ENCODE assay signal across 18 cellular contexts in the genomic region with DNA sequence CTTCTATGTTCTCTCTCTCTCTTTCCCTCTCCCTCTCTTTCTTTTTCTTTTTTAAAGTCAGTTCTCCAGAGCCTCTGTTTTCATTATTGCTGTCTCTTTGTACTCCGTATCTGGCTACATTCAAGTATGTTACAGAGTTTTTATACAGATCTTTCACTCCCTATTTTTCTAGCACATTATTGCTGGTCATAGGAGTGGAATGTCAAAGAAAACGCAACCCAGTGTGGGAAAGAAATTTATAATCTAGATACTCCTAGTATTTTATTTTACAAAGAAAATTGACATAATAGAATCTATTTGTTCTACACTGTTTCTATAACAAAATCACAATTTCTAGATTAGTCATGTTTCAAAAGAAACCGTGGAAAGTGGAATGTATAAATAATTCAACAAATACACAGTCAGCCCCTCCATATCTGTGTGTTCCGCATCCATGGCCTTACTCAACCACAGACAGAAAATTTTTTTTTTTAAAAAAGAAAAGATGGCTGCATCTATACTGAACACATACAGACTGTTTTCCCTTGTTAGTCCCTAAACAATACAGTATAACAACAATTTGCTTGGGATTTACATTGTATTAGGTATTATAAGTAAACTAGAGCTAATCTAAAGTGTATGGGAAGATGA. TPM values are rescaled to one million over a fixed set of nuclear protein-coding genes. Genes with fewer than 3 reads are reported as not detected.
DNase-seq lines count a peak whose midpoint lies in the region; ATAC-seq, FAIRE-seq and TF ChIP-seq lines count a peak whose summit lies in the region.
"Had no signal": no experiment of that assay in that cellular context is flagged by ENCODE, and none has a peak within 500 bp of the region (broad histone marks: within the 10 kb centered on the region; RNA-seq: fewer than 3 reads in every experiment).

No MANE protein-coding gene starts in this region.

- no peaks in the 10 kb centered on the region for H3K36me3 ChIP-seq in esophagus muscularis mucosa
- no peaks in the 10 kb centered on the region for H3K36me3 ChIP-seq in osteoblast (ENCODE audit: insufficient read depth, low read length)
- H3K36me3 ChIP-seq: stomach had no signal

- no peaks in the 10 kb centered on the region for H3K27me3 Mint-ChIP-seq in activated CD8-positive, alpha-beta T cell treated with anti-CD3 and anti-CD28 coated beads, Interleukin-2, amount 10 ng/mL, durations not matched to agents 7 days and 5 days (ENCODE audit: low read depth)
- H3K27me3 Mint-ChIP-seq in activated CD4-positive, alpha-beta memory T cell treated with anti-CD3 and anti-CD28 coated beads, Interleukin-2, amount 10 ng/mL, durations not matched to agents 7 days and 5 days, result no peaks in the 10 kb centered on the region
- H3K27me3 Mint-ChIP-seq: activated CD4-positive, alpha-beta T cell treated with anti-CD3 and anti-CD28 coated beads for 36 hours; activated naive CD8-positive, alpha-beta T cell treated with anti-CD3 and anti-CD28 coated beads, Interleukin-2, amount 10 ng/mL, durations not matched to agents 7 days and 5 days; dendritic cell treated with granulocyte-macrophage colony-stimulating factor and Interleukin-4, amounts not matched to agents 40 ng/mL and 50 ng/mL, for 4 days; memory B cell had no signal

- peak in 1 of 2 experiments; percentile 74; a peak in 3 of 6 replicates for ATAC-seq in A549
- ATAC-seq in SK-N-SH treated with all-trans-retinoic acid at 6 μM for 48 hours, result peak; percentile 28; the same call in 1 of the 3 replicates
- no peak for ATAC-seq in activated CD8-positive, alpha-beta T cell treated with anti-CD3 and anti-CD28 coated beads, Interleukin-2, amount 10 ng/mL, durations not matched to agents 7 days and 5 days
- ATAC-seq in HG03378 (IDR thresholded peaks at IDR 0.05; ENCODE audit: unreplicated experiment), result no peak
- ATAC-seq in left colon, result no peak
- ATAC-seq: activated CD4-positive, alpha-beta T cell treated with anti-CD3 and anti-CD28 coated beads for 36 hours had no signal

- intact Hi-C loops in esophagus muscularis mucosa (cut with DNase I), result no loop called here
- intact Hi-C loops in left colon (cut with DNase I, micrococcal nuclease), result loop anchor here in 1 of 2 donors (10.0 kb wide), 1 partner anchor 109 kb away; no protein-coding TSS in a partner anchor

- no peaks in the 10 kb centered on the region for H3K79me2 ChIP-seq in osteoblast (ENCODE audit: insufficient read depth, low read length)

- TF ChIP-seq CTCF in A549 (IDR thresholded peaks at IDR 0.05) (no peak), esophagus muscularis mucosa (IDR thresholded peaks at IDR 0.05) (no peak), osteoblast (IDR thresholded peaks at IDR 0.05; ENCODE audit: extremely low read depth, low read depth, low read length) (no peak)

- H3K4me3 ChIP-seq in A549 (no peak overlapping the region), esophagus muscularis mucosa (peak overlapping the region; percentile 32 to 46 (median 40)), osteoblast (ENCODE audit: insufficient read depth, low read length) (peak overlapping the region; percentile 55)
- H3K4me3 ChIP-seq: smooth muscle cell had no signal

- peak overlapping the region; percentile 72 for H2AFZ ChIP-seq in osteoblast (ENCODE audit: low read length)

- DNase-seq in A549 (ENCODE audit: low read depth in 1 of 2, low spot score in 1 of 2), result no peak
- DNase-seq in esophagus muscularis mucosa (ENCODE audit: extremely low spot score), result no peak
- no peak for DNase-seq in osteoblast (ENCODE audit: insufficient read length, low spot score, missing footprints)
- no peak for DNase-seq in activated CD8-positive, alpha-beta T cell treated with anti-CD3 and anti-CD28 coated beads, Interleukin-2, amount 10 ng/mL, durations not matched to agents 7 days and 5 days
- DNase-seq in activated CD4-positive, alpha-beta memory T cell treated with anti-CD3 and anti-CD28 coated beads, Interleukin-2, amount 10 ng/mL, durations not matched to agents 7 days and 5 days, result no peak
- no peak for DNase-seq in left colon
- DNase-seq: ACHN; activated CD4-positive, alpha-beta T cell treated with anti-CD3 and anti-CD28 coated beads for 36 hours; activated naive CD8-positive, alpha-beta T cell treated with anti-CD3 and anti-CD28 coated beads, Interleukin-2, amount 10 ng/mL, durations not matched to agents 7 days and 5 days; COR-L47; NCI-H1105; stomach had no signal

- peaks cover 18% of the 10 kb centered on the region for H3K9me3 Mint-ChIP-seq in activated CD8-positive, alpha-beta T cell treated with anti-CD3 and anti-CD28 coated beads, Interleukin-2, amount 10 ng/mL, durations not matched to agents 7 days and 5 days (ENCODE audit: insufficient read depth)
- peaks cover 16% of the 10 kb centered on the region for H3K9me3 Mint-ChIP-seq in activated CD4-positive, alpha-beta memory T cell treated with anti-CD3 and anti-CD28 coated beads, Interleukin-2, amount 10 ng/mL, durations not matched to agents 7 days and 5 days

- peak overlapping the region; percentile 51 for H3K4me2 ChIP-seq in A549
- H3K4me2 ChIP-seq in osteoblast (ENCODE audit: insufficient read depth, low read length), result peak overlapping the region; percentile 78
- H3K4me2 ChIP-seq: smooth muscle cell had no signal

- H3K27ac ChIP-seq in A549, result no peak overlapping the region
- H3K27ac ChIP-seq in esophagus muscularis mucosa (replicated peaks in 1 of 4), result peak overlapping the region; percentile 35 to 66 (median 50)
- peak overlapping the region; percentile 87 for H3K27ac ChIP-seq in osteoblast (ENCODE audit: low read depth, low read length)
- H3K27ac ChIP-seq: stomach had no signal

- no peaks in the 10 kb centered on the region for H3K4me1 Mint-ChIP-seq in activated CD8-positive, alpha-beta T cell treated with anti-CD3 and anti-CD28 coated beads, Interleukin-2, amount 10 ng/mL, durations not matched to agents 7 days and 5 days (ENCODE audit: low read depth)
- no peaks in the 10 kb centered on the region for H3K4me1 Mint-ChIP-seq in activated CD4-positive, alpha-beta memory T cell treated with anti-CD3 and anti-CD28 coated beads, Interleukin-2, amount 10 ng/mL, durations not matched to agents 7 days and 5 days
- H3K4me1 Mint-ChIP-seq: memory B cell had no signal

- H3K4me1 ChIP-seq in A549 (peaks cover 20% of the 10 kb centered on the region; the same call in 2 of the 3 replicates), esophagus muscularis mucosa (peaks cover 0 to 14% (median 2%) of the 10 kb centered on the region in 4 donors), osteoblast (ENCODE audit: insufficient read depth, low read length) (peaks cover 24% of the 10 kb centered on the region)
- H3K4me1 ChIP-seq: stomach had no signal

- CTCF ChIA-PET in A549 (lab: Yijun Ruan, JAX), result no interaction called here
- CTCF ChIA-PET in activated CD8-positive, alpha-beta T cell treated with anti-CD3 and anti-CD28 coated beads, Interleukin-2, amount 10 ng/mL, durations not matched to agents 7 days and 5 days (lab: Charles Lee), result interaction anchor here (1.1 kb wide), 1 partner anchor 141 kb away, joined by 3 read pairs; no protein-coding TSS in a partner anchor
- CTCF ChIA-PET in activated CD4-positive, alpha-beta memory T cell treated with anti-CD3 and anti-CD28 coated beads, Interleukin-2, amount 10 ng/mL, durations not matched to agents 7 days and 5 days (lab: Charles Lee), result no interaction called here

- H3K36me3 Mint-ChIP-seq in activated CD8-positive, alpha-beta T cell treated with anti-CD3 and anti-CD28 coated beads, Interleukin-2, amount 10 ng/mL, durations not matched to agents 7 days and 5 days (ENCODE audit: low read depth), result peaks cover 21% of the 10 kb centered on the region
- peaks cover 26% of the 10 kb centered on the region for H3K36me3 Mint-ChIP-seq in activated CD4-positive, alpha-beta memory T cell treated with anti-CD3 and anti-CD28 coated beads, Interleukin-2, amount 10 ng/mL, durations not matched to agents 7 days and 5 days (ENCODE audit: low read depth)

- H3K27me3 ChIP-seq in esophagus muscularis mucosa (no peaks in the 10 kb centered on the region), osteoblast (ENCODE audit: insufficient read depth, low read length) (no peaks in the 10 kb centered on the region)
- H3K27me3 ChIP-seq: stomach had no signal

- TF ChIP-seq RAD21 in A549 (conservative IDR thresholded peaks at IDR 0.05 in 1 of 2, IDR thresholded peaks at IDR 0.05 in 1 of 2), result no peak

- POLR2A ChIA-PET in A549 (lab: Yijun Ruan, JAX), result no interaction called here
- POLR2A ChIA-PET in activated CD8-positive, alpha-beta T cell treated with anti-CD3 and anti-CD28 coated beads, Interleukin-2, amount 10 ng/mL, durations not matched to agents 7 days and 5 days (lab: Charles Lee), result no interaction called here
- POLR2A ChIA-PET in activated CD4-positive, alpha-beta memory T cell treated with anti-CD3 and anti-CD28 coated beads, Interleukin-2, amount 10 ng/mL, durations not matched to agents 7 days and 5 days (lab: Charles Lee), result no interaction called here

- no peaks in the 10 kb centered on the region for H4K20me1 ChIP-seq in osteoblast (ENCODE audit: insufficient read depth, low read length)

- H3K27ac Mint-ChIP-seq in activated CD8-positive, alpha-beta T cell treated with anti-CD3 and anti-CD28 coated beads, Interleukin-2, amount 10 ng/mL, durations not matched to agents 7 days and 5 days, result no peak overlapping the region
- no peak overlapping the region for H3K27ac Mint-ChIP-seq in activated CD4-positive, alpha-beta memory T cell treated with anti-CD3 and anti-CD28 coated beads, Interleukin-2, amount 10 ng/mL, durations not matched to agents 7 days and 5 days
- H3K27ac Mint-ChIP-seq: activated CD4-positive, alpha-beta T cell treated with anti-CD3 and anti-CD28 coated beads for 36 hours; activated naive CD8-positive, alpha-beta T cell treated with anti-CD3 and anti-CD28 coated beads, Interleukin-2, amount 10 ng/mL, durations not matched to agents 7 days and 5 days; dendritic cell treated with granulocyte-macrophage colony-stimulating factor and Interleukin-4, amounts not matched to agents 40 ng/mL and 50 ng/mL, for 4 days; memory B cell had no signal

- 50% methylated on average over 4 of the region's 4 CpGs for WGBS in A549 (ENCODE audit: missing lambda C conversion rate)
- WGBS in esophagus muscularis mucosa, result 55% methylated on average over 4 of the region's 4 CpGs

- TF ChIP-seq POLR2A in A549 (IDR thresholded peaks at IDR 0.05; ENCODE audit: low read length) (no peak), esophagus muscularis mucosa (IDR thresholded peaks at IDR 0.05; ENCODE audit: low read depth) (no peak)

- peaks cover 4% of the 10 kb centered on the region; the same call in 2 of the 3 replicates for H3K9me3 ChIP-seq in A549
- H3K9me3 ChIP-seq in esophagus muscularis mucosa, result peaks cover 0 to 14% (median 7%) of the 10 kb centered on the region in 4 donors
- no peaks in the 10 kb centered on the region for H3K9me3 ChIP-seq in osteoblast (ENCODE audit: low read depth, low read length)

- no peak for FAIRE-seq in A549 (lab: Jason Lieb, UNC)
- FAIRE-seq: G401.6 had no signal

- no peak for TF ChIP-seq EP300 in A549 (IDR thresholded peaks at IDR 0.05)
- no peak for TF ChIP-seq EP300 in esophagus muscularis mucosa (IDR thresholded peaks at IDR 0.05)

- H3K4me3 Mint-ChIP-seq in activated CD8-positive, alpha-beta T cell treated with anti-CD3 and anti-CD28 coated beads, Interleukin-2, amount 10 ng/mL, durations not matched to agents 7 days and 5 days, result no peak overlapping the region
- no peak overlapping the region for H3K4me3 Mint-ChIP-seq in activated CD4-positive, alpha-beta memory T cell treated with anti-CD3 and anti-CD28 coated beads, Interleukin-2, amount 10 ng/mL, durations not matched to agents 7 days and 5 days
- H3K4me3 Mint-ChIP-seq: activated CD4-positive, alpha-beta T cell treated with anti-CD3 and anti-CD28 coated beads for 36 hours; activated naive CD8-positive, alpha-beta T cell treated with anti-CD3 and anti-CD28 coated beads, Interleukin-2, amount 10 ng/mL, durations not matched to agents 7 days and 5 days; dendritic cell treated with granulocyte-macrophage colony-stimulating factor and Interleukin-4, amounts not matched to agents 40 ng/mL and 50 ng/mL, for 4 days; memory B cell had no signal

RNA-seq across cellular contexts. Expression of gene NEMP2, which starts 11.3 kb away (rescaled TPM):
- 10.1 and 22.0 TPM in 2 replicates for polyA plus RNA-seq in A549 (2011; rRNA removed)
- polyA plus RNA-seq in A549 (2012; cell fraction: cytosol; rRNA removed), result 2.7 and 3.2 TPM in 2 replicates
- polyA plus RNA-seq in A549 (2012; cell fraction: nucleus; rRNA removed), result 1.2 and 2.0 TPM in 2 replicates
- 7.1 to 8.1 TPM (median 7.2 TPM) in 3 replicates for polyA plus RNA-seq in A549 (2017; fragmentation: RNase III; extraction: RNeasy Plus Mini Kit Qiagen cat#74134 plus additional on column Dnase treatment)
- 22.8 and 24.1 TPM in 2 replicates for polyA minus RNA-seq in A549 (2011; rRNA and poly(A)+ RNA removed)
- 1 to 10 TPM; 2.5 to 5.7 (median 4.3) TPM for total RNA-seq in esophagus muscularis mucosa
- total RNA-seq in osteoblast, result 3.8 and 4.7 TPM in 2 replicates
- 10 to 100 TPM; 18.4 to 23.2 TPM for total RNA-seq in activated CD8-positive, alpha-beta T cell treated with anti-CD3 and anti-CD28 coated beads, Interleukin-2, amount 10 ng/mL, durations not matched to agents 7 days and 5 days
- 10 to 100 TPM; 18.9 to 19.1 TPM for total RNA-seq in activated CD4-positive, alpha-beta memory T cell treated with anti-CD3 and anti-CD28 coated beads, Interleukin-2, amount 10 ng/mL, durations not matched to agents 7 days and 5 days
- 1 to 10 TPM; 2.6 to 3.1 TPM for total RNA-seq in left colon

Comparison
In these comparisons a context has a peak if more than half of its experiments do, and no peak if none do; other contexts are left out.
1. H3K27ac ChIP-seq: peak in esophagus muscularis mucosa (4 of 4) and osteoblast (single experiment); none in A549 (0 of 2).